ENCODE assay signal across 10 cellular contexts in the genomic region with DNA sequence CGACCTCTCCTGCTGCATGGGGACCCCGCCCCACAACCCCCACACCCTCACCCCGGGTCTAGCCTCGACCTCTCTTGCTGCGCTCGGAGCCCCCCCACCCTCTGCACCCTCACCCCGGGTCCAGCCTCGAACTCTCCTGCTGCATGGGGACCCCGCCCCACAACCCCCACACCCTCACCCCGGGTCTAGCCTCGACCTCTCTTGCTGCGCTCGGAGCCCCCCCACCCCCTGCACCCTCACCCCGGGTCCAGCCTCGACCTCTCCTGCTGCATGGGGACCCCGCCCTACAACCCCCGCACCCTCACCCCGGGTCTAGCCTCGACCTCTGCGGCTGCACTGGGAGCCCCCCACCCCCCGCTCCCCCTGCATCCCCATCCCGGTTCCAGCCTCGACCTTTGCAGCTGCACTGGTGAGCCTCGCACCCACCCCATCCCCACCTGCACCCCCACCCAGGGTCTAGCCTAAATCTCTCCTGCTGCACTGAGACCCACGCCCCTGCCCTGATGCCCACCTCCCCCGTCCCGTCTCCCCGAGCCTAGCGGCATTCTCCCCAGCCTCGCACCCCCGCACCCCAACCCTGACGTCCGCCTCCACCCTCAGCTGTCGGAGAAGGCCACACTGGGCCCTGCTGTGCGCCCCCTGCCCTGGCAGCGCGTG. TPM values are rescaled to one million over a fixed set of nuclear protein-coding genes. Genes with fewer than 3 reads are reported as not detected.
DNase-seq lines count a peak whose midpoint lies in the region; TF ChIP-seq lines count a peak whose summit lies in the region.
"Had no signal": no experiment of that assay in that cellular context is flagged by ENCODE, and none has a peak within 500 bp of the region (broad histone marks: within the 10 kb centered on the region; RNA-seq: fewer than 3 reads in every experiment).

No MANE protein-coding gene starts in this region.

- CTCF ChIA-PET in BJ (lab: Yijun Ruan, JAX), result interaction anchor here (0.6 to 1.3 kb wide), 2 partner anchors 91 to 233 kb away, joined by 3 read pairs; no protein-coding TSS in a partner anchor

- H3K9ac ChIP-seq in HUES64 (ENCODE audit: low read depth, low read length), result no peak overlapping the region
- peak overlapping the region in 1 of 2 donors; percentile 1 for H3K9ac ChIP-seq in colonic mucosa (ENCODE audit: low read depth in 2 of 2, low read length in 2 of 2)

- H3K27me3 ChIP-seq in BJ (ENCODE audit: control insufficient read depth, insufficient read depth, low read length) (no peaks in the 10 kb centered on the region), HUES64 (ENCODE audit: insufficient read depth, low read length) (peaks cover 27% of the 10 kb centered on the region), colonic mucosa (peaks cover 9% of the 10 kb centered on the region), neutrophil (peaks cover 38% of the 10 kb centered on the region)

- DNase-seq in BJ (ENCODE audit: low read depth) (no peak), colonic mucosa (no peak), NCI-H345 (lab: John Stamatoyannopoulos, UW) (no peak), NCI-H526 treated with DMSO at 0.1 percent for 48 hours (lab: John Stamatoyannopoulos, UW) (no peak)
- DNase-seq in activated effector memory CD4-positive, alpha-beta T cell treated with Interleukin-2 at 50 U/mL for 16 hours, result no peak
- no peak for DNase-seq in stimulated activated naive CD4-positive, alpha-beta T cell (lab: John Stamatoyannopoulos, UW)

- TF ChIP-seq CTCF in BJ (IDR thresholded peaks at IDR 0.05; ENCODE audit: insufficient read depth, low read depth, low read length), result no peak
- TF ChIP-seq CTCF in colonic mucosa (IDR thresholded peaks at IDR 0.05), result no peak
- no peak for TF ChIP-seq CTCF in neutrophil (IDR thresholded peaks at IDR 0.05)

- 53% methylated on average over 36 of the region's 37 CpGs for WGBS in HUES64

- H3K27ac ChIP-seq in HUES64 (ENCODE audit: low read depth, low read length) (peak overlapping the region; percentile 35; the same call in 1 of the 2 replicates), colonic mucosa (no peak overlapping the region), neutrophil (peak overlapping the region; percentile 39)

- POLR2A ChIA-PET in BJ (lab: Charles Lee), result no interaction called here

- H3K36me3 ChIP-seq in BJ (ENCODE audit: control insufficient read depth, insufficient read depth, low read length), result no peaks in the 10 kb centered on the region
- no peaks in the 10 kb centered on the region for H3K36me3 ChIP-seq in HUES64 (ENCODE audit: insufficient read depth, low read length)
- no peaks in the 10 kb centered on the region for H3K36me3 ChIP-seq in colonic mucosa
- H3K36me3 ChIP-seq in neutrophil, result no peaks in the 10 kb centered on the region

- intact Hi-C loops in colonic mucosa (cut with DNase I), result loop anchor here (10.0 kb wide), 1 partner anchor 124 kb away; a partner anchor contains a TSS

- H3K4me1 ChIP-seq in HUES64 (ENCODE audit: insufficient read depth, low read length) (no peaks in the 10 kb centered on the region), colonic mucosa (no peaks in the 10 kb centered on the region), neutrophil (ENCODE audit: control insufficient read depth in 1 of 2, insufficient read depth in 1 of 2, low read depth in 1 of 2, low read length in 1 of 2) (peaks cover 59 to 60% of the 10 kb centered on the region in 2 experiments)

- H3K9me3 ChIP-seq in HUES64 (ENCODE audit: insufficient read depth, low read depth, low read length) (no peaks in the 10 kb centered on the region), colonic mucosa (no peaks in the 10 kb centered on the region), neutrophil (no peaks in the 10 kb centered on the region)

- peak overlapping the region; percentile 44 for H3K4me3 ChIP-seq in BJ (ENCODE audit: low read depth, low read length)
- peak overlapping the region; percentile 53 for H3K4me3 ChIP-seq in HUES64 (ENCODE audit: low read length)
- peak overlapping the region; percentile 32 for H3K4me3 ChIP-seq in colonic mucosa
- peak overlapping the region; percentile 62 to 64 for H3K4me3 ChIP-seq in neutrophil (ENCODE audit: low read depth in 1 of 2, low read length in 1 of 2)

RNA-seq across cellular contexts. Expression of a gene that starts 1.8 kb away (rescaled TPM):
- 0.70 and 0.77 TPM in 2 replicates for polyA plus RNA-seq in BJ (2011; rRNA removed)
- 0.33 TPM in 1 of 2 replicates, not detected in the other for polyA minus RNA-seq in BJ (2011; rRNA and poly(A)+ RNA removed)
- polyA plus RNA-seq in HUES64 (2013, experiment 1 of 2), result 0.35 TPM
- not detected for polyA plus RNA-seq in HUES64 (2013, experiment 2 of 2)
- total RNA-seq in colonic mucosa, result 10 to 100 TPM; 42.2 to 55.3 TPM

RNA-seq across cellular contexts. Expression of a gene that starts 9.1 kb away (rescaled TPM):
- 0.10 and 0.12 TPM in 2 replicates for polyA plus RNA-seq in BJ (2011; rRNA removed)
- polyA minus RNA-seq in BJ (2011; rRNA and poly(A)+ RNA removed), result not detected in 2 replicates
- not detected for polyA plus RNA-seq in HUES64 (2013, experiment 1 of 2)
- polyA plus RNA-seq in HUES64 (2013, experiment 2 of 2), result not detected
- not detected for total RNA-seq in colonic mucosa

RNA-seq across cellular contexts. Expression of a gene that starts 20.4 kb away (rescaled TPM):
- not detected in 2 replicates for polyA plus RNA-seq in BJ (2011; rRNA removed)
- polyA minus RNA-seq in BJ (2011; rRNA and poly(A)+ RNA removed), result not detected in 2 replicates
- polyA plus RNA-seq in HUES64 (2013, experiment 1 of 2), result not detected
- not detected for polyA plus RNA-seq in HUES64 (2013, experiment 2 of 2)
- total RNA-seq in colonic mucosa, result not detected
- total RNA-seq: osteoblast had no signal

RNA-seq across cellular contexts. Expression of a gene that starts 31.8 kb away (rescaled TPM):
- 21.5 and 39.8 TPM in 2 replicates for polyA plus RNA-seq in BJ (2011; rRNA removed)
- polyA minus RNA-seq in BJ (2011; rRNA and poly(A)+ RNA removed), result 30.5 and 34.7 TPM in 2 replicates
- 53.6 TPM for polyA plus RNA-seq in HUES64 (2013, experiment 1 of 2)
- 56.6 TPM for polyA plus RNA-seq in HUES64 (2013, experiment 2 of 2)
- total RNA-seq in colonic mucosa, result 10 to 100 TPM; 73.3 to 83.2 TPM

RNA-seq across cellular contexts. Expression of a gene that starts 32.1 kb away (rescaled TPM):
- not detected in 2 replicates for polyA plus RNA-seq in BJ (2011; rRNA removed)
- polyA minus RNA-seq in BJ (2011; rRNA and poly(A)+ RNA removed), result not detected in 2 replicates
- polyA plus RNA-seq in HUES64 (2013, experiment 1 of 2), result under 0.01 TPM
- polyA plus RNA-seq in HUES64 (2013, experiment 2 of 2), result under 0.01 TPM
- total RNA-seq in colonic mucosa, result not detected
- total RNA-seq: mesenteric fat pad, osteoblast had no signal
